Comparison of ENCODE assay signal across 23 cellular contexts in genomic region chr1:21749109-21749508, GRCh38. TPM values are rescaled to one million over a fixed set of nuclear protein-coding genes. Genes with fewer than 3 reads are reported as not detected.
A peak's percentile ranks its signal among the peaks of the same experiment; 100 is the strongest.
DNase-seq lines count a peak whose midpoint lies in the region; ATAC-seq and TF ChIP-seq lines count a peak whose summit lies in the region.
"Had no signal": no experiment of that assay in that cellular context is flagged by ENCODE, and none has a peak within 500 bp of the region (broad histone marks: within the 10 kb centered on the region; RNA-seq: fewer than 3 reads in every experiment).

No MANE protein-coding gene starts in this region.

- POLR2A ChIA-PET in CD8-positive, alpha-beta T cell (lab: Charles Lee) = no interaction called here

- H3K9me3 ChIP-seq in CD8-positive, alpha-beta T cell (ENCODE audit: low read length) = no peaks in the 10 kb centered on the region
- H3K9me3 ChIP-seq in ascending aorta = no peaks in the 10 kb centered on the region
- H3K9me3 ChIP-seq: ovary, SJSA1 had no signal

- TF ChIP-seq CTCF in CD8-positive, alpha-beta T cell (IDR thresholded peaks at IDR 0.05) = no peak
- TF ChIP-seq CTCF in glutamatergic neuron (IDR thresholded peaks at IDR 0.05; ENCODE audit: partially characterized antibody, unreplicated experiment) (no peak), ascending aorta (IDR thresholded peaks at IDR 0.05) (no peak), coronary artery (IDR thresholded peaks at IDR 0.05) (no peak)

- peaks cover 27% of the 10 kb centered on the region for H3K36me3 ChIP-seq in CD8-positive, alpha-beta T cell (ENCODE audit: insufficient read depth, low read length)
- peaks cover 47 to 64% of the 10 kb centered on the region in 2 donors for H3K36me3 ChIP-seq in ascending aorta
- H3K36me3 ChIP-seq: ovary had no signal

- no peaks in the 10 kb centered on the region for H3K27me3 Mint-ChIP-seq in CD8-positive, alpha-beta T cell (ENCODE audit: low read depth)
- no peaks in the 10 kb centered on the region for H3K27me3 Mint-ChIP-seq in glutamatergic neuron (ENCODE audit: unreplicated experiment)
- H3K27me3 Mint-ChIP-seq: activated CD4-positive, alpha-beta T cell treated with anti-CD3 and anti-CD28 coated beads for 36 hours; brain; naive thymus-derived CD4-positive, alpha-beta T cell had no signal

- in situ Hi-C loops in G401 (cut with HindIII; ENCODE audit: low sequenced_read_pairs) = no loop called here

- H3K36me3 Mint-ChIP-seq in CD8-positive, alpha-beta T cell = peaks cover 64% of the 10 kb centered on the region
- no peaks in the 10 kb centered on the region for H3K36me3 Mint-ChIP-seq in glutamatergic neuron (ENCODE audit: unreplicated experiment)

- H3K9me3 Mint-ChIP-seq in CD8-positive, alpha-beta T cell = no peaks in the 10 kb centered on the region
- H3K9me3 Mint-ChIP-seq in glutamatergic neuron (ENCODE audit: unreplicated experiment) = peaks cover 2% of the 10 kb centered on the region
- H3K9me3 Mint-ChIP-seq: brain had no signal

- no peak overlapping the region for H3K4me3 Mint-ChIP-seq in CD8-positive, alpha-beta T cell
- no peak overlapping the region for H3K4me3 Mint-ChIP-seq in glutamatergic neuron (ENCODE audit: unreplicated experiment)
- H3K4me3 Mint-ChIP-seq: activated CD4-positive, alpha-beta T cell treated with anti-CD3 and anti-CD28 coated beads for 36 hours; brain; naive thymus-derived CD4-positive, alpha-beta T cell had no signal

- no peak for DNase-seq in CD8-positive, alpha-beta T cell
- DNase-seq in G401 (ENCODE audit: low spot score) = peak; percentile 75
- peak; percentile 93 for DNase-seq in NCI-H524 treated with DMSO at 0.1 percent for 48 hours (lab: John Stamatoyannopoulos, UW)
- peak; percentile 18 for DNase-seq in glutamatergic neuron
- DNase-seq in hypothalamus (lab: John Stamatoyannopoulos, UW) = no peak
- no peak for DNase-seq in ascending aorta (ENCODE audit: low spot score in 2 of 2)
- no peak for DNase-seq in coronary artery (ENCODE audit: low spot score)
- DNase-seq in GM19238 (ENCODE audit: insufficient read length, low spot score) = no peak
- DNase-seq: activated CD4-positive, alpha-beta T cell treated with anti-CD3 and anti-CD28 coated beads for 36 hours; cortex of kidney; DND-41; GM23248; kidney glomerular epithelial cell; naive thymus-derived CD4-positive, alpha-beta T cell; NCI-H1417; NK-92 treated with Interleukin-12 subunit alpha and Interleukin-12 subunit beta, amount 100 ng/mL, for 24 hours; ovary; right cardiac atrium had no signal

- no peak for ATAC-seq in CD8-positive, alpha-beta T cell
- ATAC-seq: activated CD4-positive, alpha-beta T cell treated with anti-CD3 and anti-CD28 coated beads for 36 hours; HepG2; naive thymus-derived CD4-positive, alpha-beta T cell; Panc1; right cardiac atrium had no signal

- H3K27me3 ChIP-seq in CD8-positive, alpha-beta T cell (ENCODE audit: insufficient read depth, low read length) = no peaks in the 10 kb centered on the region
- no peaks in the 10 kb centered on the region for H3K27me3 ChIP-seq in ascending aorta
- H3K27me3 ChIP-seq: ovary, SJSA1 had no signal

- H3K4me1 Mint-ChIP-seq in CD8-positive, alpha-beta T cell (ENCODE audit: low read depth) = no peaks in the 10 kb centered on the region
- peaks cover 9% of the 10 kb centered on the region for H3K4me1 Mint-ChIP-seq in glutamatergic neuron (ENCODE audit: low read depth, unreplicated experiment)
- H3K4me1 Mint-ChIP-seq: activated CD4-positive, alpha-beta T cell treated with anti-CD3 and anti-CD28 coated beads for 36 hours; brain had no signal

- H3K27ac ChIP-seq in CD8-positive, alpha-beta T cell (ENCODE audit: low read depth, low read length) = no peak overlapping the region
- H3K27ac ChIP-seq in ascending aorta (no peak overlapping the region), coronary artery (no peak overlapping the region)
- H3K27ac ChIP-seq: GM23248, HL-60, ovary, SJSA1 had no signal

- H3K4me3 ChIP-seq in CD8-positive, alpha-beta T cell (ENCODE audit: low read depth, low read length) = no peak overlapping the region
- H3K4me3 ChIP-seq in ascending aorta (no peak overlapping the region), coronary artery (no peak overlapping the region)
- H3K4me3 ChIP-seq: GM23248, ovary, SJSA1 had no signal

- intact Hi-C loops in CD8-positive, alpha-beta T cell (cut with DNase I, micrococcal nuclease) = loop anchor here in 1 of 2 experiments (5.0 kb wide), 1 partner anchor 33 kb away; the partner anchor contains the start of gene USP48
- intact Hi-C loops in ascending aorta (cut with DNase I) = no loop called here

- H3K4me1 ChIP-seq in CD8-positive, alpha-beta T cell (ENCODE audit: insufficient read depth, low read length) = peaks cover under 1% of the 10 kb centered on the region
- no peaks in the 10 kb centered on the region for H3K4me1 ChIP-seq in ascending aorta

- CTCF ChIA-PET in CD8-positive, alpha-beta T cell (lab: Charles Lee) = no interaction called here

- H3K27ac Mint-ChIP-seq in CD8-positive, alpha-beta T cell = peak overlapping the region; percentile 74
- peak overlapping the region; percentile 57 for H3K27ac Mint-ChIP-seq in glutamatergic neuron (ENCODE audit: unreplicated experiment)

RNA-seq across cellular contexts. Expression of gene USP48, which starts 33.8 kb away (rescaled TPM):
- 10 to 100 TPM; 58.7 to 68.3 TPM for total RNA-seq in CD8-positive, alpha-beta T cell
- total RNA-seq in G401 (2014; rRNA removed; shearing (Covaris generic)) = 21.5 and 29.5 TPM in 2 replicates
- total RNA-seq in glutamatergic neuron (ENCODE audit: unreplicated experiment) (78.7 TPM), ascending aorta (41.3 TPM)

Comparison
In these comparisons a context has a peak if more than half of its experiments do, and no peak if none do; other contexts are left out.
1. DNase-seq: peak in G401 (single experiment), NCI-H524 treated with DMSO at 0.1 percent for 48 hours (single experiment) and glutamatergic neuron (single experiment); none in CD8-positive, alpha-beta T cell (0 of 7), hypothalamus (0 of 51), ascending aorta (0 of 2), coronary artery (single experiment) and GM19238 (single experiment).